ENCODE assay signal across 10 cellular contexts in the genomic region with DNA sequence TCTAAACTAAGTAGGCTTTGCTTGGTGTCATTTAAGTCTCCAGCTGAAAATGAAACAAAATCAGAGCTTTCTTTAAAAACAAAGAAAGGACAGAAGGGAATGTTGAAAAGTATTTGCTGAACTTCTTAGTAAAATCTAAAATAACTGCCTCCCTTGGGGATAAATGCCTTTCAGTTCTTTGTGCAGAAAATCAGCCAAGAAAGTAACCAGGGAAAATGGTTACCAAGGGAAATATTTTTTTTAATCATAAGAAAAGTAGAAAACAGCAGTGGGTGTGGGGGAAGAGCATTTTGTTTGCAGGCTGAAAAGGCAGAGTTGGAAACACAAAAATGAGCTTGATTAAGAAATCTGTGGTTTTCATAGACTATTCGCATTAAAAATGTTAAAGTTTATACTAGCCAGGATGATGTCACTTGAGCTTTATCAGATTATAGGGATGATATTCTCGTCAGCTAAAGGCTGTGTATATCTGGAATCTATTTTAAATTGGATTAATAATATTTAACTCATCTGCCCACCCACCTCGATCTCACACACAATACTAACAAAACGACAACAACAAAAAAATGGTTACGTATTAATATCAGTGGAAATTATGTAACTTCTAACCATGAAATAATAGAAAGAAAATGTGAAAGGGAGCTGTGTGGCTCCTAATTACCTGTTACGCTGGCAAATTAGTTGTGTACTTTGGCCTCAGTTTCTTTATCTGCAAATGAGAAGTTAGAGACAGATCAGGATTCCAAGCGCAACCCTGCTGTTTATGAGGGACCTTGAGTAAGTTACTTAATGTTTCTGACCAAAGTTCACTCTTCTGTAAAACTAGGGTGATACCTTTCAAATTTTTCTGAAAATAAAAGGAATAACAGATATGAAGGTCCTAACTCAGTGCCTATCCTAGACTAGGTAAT. TPM values are rescaled to one million over a fixed set of nuclear protein-coding genes. Genes with fewer than 3 reads are reported as not detected.
DNase-seq lines count a peak whose midpoint lies in the region; ATAC-seq, FAIRE-seq and TF ChIP-seq lines count a peak whose summit lies in the region.
"Had no signal": no experiment of that assay in that cellular context is flagged by ENCODE, and none has a peak within 500 bp of the region (broad histone marks: within the 10 kb centered on the region; RNA-seq: fewer than 3 reads in every experiment).

Gene ECM2 (minus strand): TSS at position 51 of the 911 bp plus-strand sequence. CDS start 13,124 bp downstream, outside the sequence.

- ATAC-seq in HG03039 (IDR thresholded peaks at IDR 0.05; ENCODE audit: unreplicated experiment) = no peak

- H3K4me1 ChIP-seq in small intestine (ENCODE audit: control insufficient read depth in 2 of 2, insufficient read depth in 1 of 2, low read depth in 1 of 2, low read length in 1 of 2) = no peaks in the 10 kb centered on the region
- no peaks in the 10 kb centered on the region for H3K4me1 ChIP-seq in Caco-2

- POLR2A ChIA-PET in Caco-2 (lab: Charles Lee) = no interaction called here

- CTCF ChIA-PET in Calu3 (lab: Charles Lee) = no interaction called here
- CTCF ChIA-PET in Caco-2 (lab: Charles Lee) = no interaction called here

- peak; percentile 68 for FAIRE-seq in small intestine (lab: Jason Lieb, UNC)

- H3K4me1 Mint-ChIP-seq in Calu3 (ENCODE audit: low read depth, unreplicated experiment) (no peaks in the 10 kb centered on the region), Caco-2 (ENCODE audit: low read depth, unreplicated experiment) (no peaks in the 10 kb centered on the region)

- TF ChIP-seq CTCF in brain microvascular endothelial cell (IDR thresholded peaks at IDR 0.05; ENCODE audit: low read depth, low read length, missing control alignments) (no peak), Calu3 (IDR thresholded peaks at IDR 0.05; ENCODE audit: unreplicated experiment) (no peak), Caco-2 (IDR thresholded peaks at IDR 0.05; ENCODE audit: insufficient read depth in 1 of 2, low read depth in 1 of 2, low read length in 1 of 2, severe bottlenecking in 1 of 2, unreplicated experiment in 1 of 2) (no peak)

- H3K4me3 Mint-ChIP-seq in Calu3 (ENCODE audit: low read depth, unreplicated experiment) (no peak within 1 kb of the TSS), Caco-2 (ENCODE audit: unreplicated experiment) (no peak within 1 kb of the TSS)

- H3K9me3 Mint-ChIP-seq in Calu3 (ENCODE audit: low read depth, unreplicated experiment) = no peaks in the 10 kb centered on the region
- H3K9me3 Mint-ChIP-seq in Caco-2 (ENCODE audit: unreplicated experiment) = no peaks in the 10 kb centered on the region

- H3K36me3 ChIP-seq in brain microvascular endothelial cell (replicated peaks) (no peaks in the 10 kb centered on the region), small intestine (ENCODE audit: control insufficient read depth in 2 of 2, insufficient read depth in 2 of 2, low read length in 2 of 2) (no peaks in the 10 kb centered on the region), Caco-2 (ENCODE audit: control insufficient read depth, insufficient read depth, low read length) (no peaks in the 10 kb centered on the region)

- BruUV-seq in Calu3 (replicated peaks; lab: Mats Ljungman, UMichigan) (no TSS peak), Caco-2 (replicated peaks; lab: Mats Ljungman, UMichigan) (no TSS peak)

- H3K27ac ChIP-seq in brain microvascular endothelial cell (peak within 1 kb of the TSS; percentile 53), small intestine (ENCODE audit: low read depth in 1 of 2, low read length in 1 of 2) (peak within 1 kb of the TSS; percentile 18 to 64)

- intact Hi-C loops in Calu3 (cut with micrococcal nuclease; ENCODE audit: unreplicated experiment) (no loop called here), Caco-2 (cut with micrococcal nuclease; ENCODE audit: unreplicated experiment) (no loop called here)

- H3K27me3 ChIP-seq in brain microvascular endothelial cell (replicated peaks) (no peaks in the 10 kb centered on the region), small intestine (ENCODE audit: control insufficient read depth in 2 of 2, insufficient read depth in 2 of 2, low read length in 2 of 2) (no peaks in the 10 kb centered on the region), Caco-2 (replicated peaks; ENCODE audit: control insufficient read depth, insufficient read depth, low read length) (no peaks in the 10 kb centered on the region)

- peak within 1 kb of the TSS; percentile 64; the same call in 1 of the 2 replicates for H3K4me3 ChIP-seq in GM08714 (ENCODE audit: low read length)
- no peak within 1 kb of the TSS for H3K4me3 ChIP-seq in brain microvascular endothelial cell (ENCODE audit: low read depth, low read length)
- H3K4me3 ChIP-seq in small intestine (ENCODE audit: low read depth in 1 of 2, low read length in 2 of 2) = peak within 1 kb of the TSS in 1 of 2 donors; percentile 39
- H3K4me3 ChIP-seq in Caco-2 (ENCODE audit: low read depth, low read length) = no peak within 1 kb of the TSS

- in situ Hi-C loops in brain microvascular endothelial cell (cut with HindIII; ENCODE audit: low pct_ligation_motif_present, low sequenced_read_pairs) = no loop called here

- H3K27ac Mint-ChIP-seq in Calu3 (ENCODE audit: unreplicated experiment) (no peak within 1 kb of the TSS), Caco-2 (ENCODE audit: unreplicated experiment) (no peak within 1 kb of the TSS)

- WGBS in small intestine, 3 donors = 14 to 43% (median 34%) methylated on average over 7 of the region's 7 CpGs

- peak; percentile 11 for DNase-seq in brain microvascular endothelial cell
- peak; percentile 24 for DNase-seq in left kidney (ENCODE audit: low read depth, low spot score)
- DNase-seq in small intestine = peak; percentile 95
- DNase-seq in HuH-7 (ENCODE audit: low spot score) = no peak
- DNase-seq in Calu3 = no peak
- DNase-seq in Caco-2 = no peak
- DNase-seq: NCI-H1092 treated with DMSO at 0.1 percent for 48 hours had no signal

- no peaks in the 10 kb centered on the region for H3K36me3 Mint-ChIP-seq in Calu3 (ENCODE audit: insufficient read depth, unreplicated experiment)
- H3K36me3 Mint-ChIP-seq in Caco-2 (ENCODE audit: insufficient read depth, unreplicated experiment) = no peaks in the 10 kb centered on the region

- no peaks in the 10 kb centered on the region for H3K27me3 Mint-ChIP-seq in Calu3 (ENCODE audit: unreplicated experiment)
- H3K27me3 Mint-ChIP-seq in Caco-2 (ENCODE audit: insufficient read depth, unreplicated experiment) = no peaks in the 10 kb centered on the region

- H3K9me3 ChIP-seq in small intestine (ENCODE audit: control insufficient read depth, low read depth) (no peaks in the 10 kb centered on the region), Caco-2 (no peaks in the 10 kb centered on the region)

RNA-seq across cellular contexts. Expression of gene ECM2, which starts in this region (rescaled TPM):
- polyA plus RNA-seq in small intestine = 1 to 10 TPM; 1.9 to 2.8 (median 2.5) TPM
- total RNA-seq in Calu3 (2022) (not detected in 2 replicates), Caco-2 (2022) (not detected in 2 replicates)
- total RNA-seq: T-helper 1 cell treated with Interleukin-12 subunit alpha and Interleukin-12 subunit beta and Interleukin-4 antibody, amounts not matched to agents 30 ng/mL and 1 ng/mL, for 36 hours had no signal

Comparison
In these comparisons a context has a peak if more than half of its experiments do, and no peak if none do; other contexts are left out.
1. DNase-seq: peak in brain microvascular endothelial cell (single experiment), left kidney (single experiment) and small intestine (single experiment); none in HuH-7 (single experiment), Calu3 (single experiment) and Caco-2 (0 of 2).